Comparison of ENCODE assay signal across 22 cellular contexts in the genomic region with DNA sequence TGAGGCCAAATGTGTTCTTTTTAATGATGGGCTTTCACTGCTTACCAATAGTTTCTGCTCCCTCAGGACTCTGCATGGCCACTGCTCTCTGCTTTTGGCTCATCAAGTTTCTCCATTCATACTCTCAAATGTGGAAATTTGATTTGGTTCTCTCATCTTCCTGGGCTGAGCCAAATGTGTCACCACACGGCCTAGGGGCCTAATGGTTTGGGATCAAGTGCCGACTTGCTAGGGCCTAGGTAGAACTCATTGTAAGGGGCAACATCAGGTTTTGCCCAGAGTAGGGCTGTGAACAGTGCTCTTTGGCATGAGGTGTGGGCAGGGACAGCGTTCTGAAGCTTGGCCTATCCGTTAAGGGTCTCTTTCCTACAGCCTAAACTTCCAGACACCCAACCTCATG. TPM values are rescaled to one million over a fixed set of nuclear protein-coding genes. Genes with fewer than 3 reads are reported as not detected.
DNase-seq lines count a peak whose midpoint lies in the region; ATAC-seq, FAIRE-seq and TF ChIP-seq lines count a peak whose summit lies in the region.
"Had no signal": no experiment of that assay in that cellular context is flagged by ENCODE, and none has a peak within 500 bp of the region (broad histone marks: within the 10 kb centered on the region; RNA-seq: fewer than 3 reads in every experiment).

No MANE protein-coding gene starts in this region.

- H3K4me3 Mint-ChIP-seq in activated naive CD8-positive, alpha-beta T cell treated with anti-CD3 and anti-CD28 coated beads for 36 hours = no peak overlapping the region
- H3K4me3 Mint-ChIP-seq: CD8-positive, alpha-beta T cell had no signal

- H3K27me3 Mint-ChIP-seq in activated naive CD8-positive, alpha-beta T cell treated with anti-CD3 and anti-CD28 coated beads for 36 hours = no peaks in the 10 kb centered on the region

- H3K27ac Mint-ChIP-seq in activated naive CD8-positive, alpha-beta T cell treated with anti-CD3 and anti-CD28 coated beads for 36 hours = no peak overlapping the region
- H3K27ac Mint-ChIP-seq: CD8-positive, alpha-beta T cell had no signal

- H3K36me3 ChIP-seq in DND-41 (ENCODE audit: insufficient read depth, low read length) (no peaks in the 10 kb centered on the region), OCI-LY3 (replicated peaks; ENCODE audit: low read depth, low read length) (no peaks in the 10 kb centered on the region), bronchial epithelial cell (ENCODE audit: control insufficient read depth, insufficient read depth, low read length) (no peaks in the 10 kb centered on the region), keratinocyte (ENCODE audit: control insufficient read depth in 2 of 2, extremely low read depth in 1 of 2, insufficient read depth in 2 of 2, low read length in 2 of 2) (no peaks in the 10 kb centered on the region), left ventricle myocardium inferior (no peaks in the 10 kb centered on the region)

- intact Hi-C loops in left ventricle myocardium inferior (cut with micrococcal nuclease) = no loop called here

- peak overlapping the region; percentile 11; the same call in 1 of the 2 replicates for H2AFZ ChIP-seq in DND-41 (ENCODE audit: low read depth, low read length)
- H2AFZ ChIP-seq in OCI-LY3 (ENCODE audit: low read depth, low read length) = peak overlapping the region; percentile 48
- peak overlapping the region; percentile 60 for H2AFZ ChIP-seq in keratinocyte (ENCODE audit: control insufficient read depth, low read length)

- no peaks in the 10 kb centered on the region for H3K9me3 Mint-ChIP-seq in activated naive CD8-positive, alpha-beta T cell treated with anti-CD3 and anti-CD28 coated beads for 36 hours
- H3K9me3 Mint-ChIP-seq: CD8-positive, alpha-beta T cell had no signal

- ATAC-seq in DND-41 (ENCODE audit: insufficient read depth, low read depth) = no peak
- no peak for ATAC-seq in GM18517 (IDR thresholded peaks at IDR 0.05; ENCODE audit: unreplicated experiment)
- ATAC-seq: CD8-positive, alpha-beta T cell; SK-N-SH treated with all-trans-retinoic acid at 6 μM for 48 hours had no signal

- H3K9ac ChIP-seq in DND-41 (ENCODE audit: low read depth, low read length) = no peak overlapping the region
- peak overlapping the region; percentile 53 for H3K9ac ChIP-seq in OCI-LY3 (ENCODE audit: low read length)
- peak overlapping the region; percentile 1 for H3K9ac ChIP-seq in keratinocyte (ENCODE audit: control insufficient read depth, extremely low read depth, insufficient read depth, low read length)
- H3K9ac ChIP-seq: BLaER1 treated with 17β-estradiol and CSF1 and Interleukin-3, amounts not matched to agents 10 nM and 100 nM had no signal

- H3K27ac ChIP-seq in DND-41 (ENCODE audit: low read length) (no peak overlapping the region), OCI-LY3 (ENCODE audit: low read length) (peak overlapping the region; percentile 80), keratinocyte (ENCODE audit: control insufficient read depth, insufficient read depth, low read length) (peak overlapping the region; percentile 75), left ventricle myocardium inferior (replicated peaks) (no peak overlapping the region)
- H3K27ac ChIP-seq: BLaER1 treated with 17β-estradiol and CSF1 and Interleukin-3, amounts not matched to agents 10 nM and 100 nM had no signal

- H3K27me3 ChIP-seq in DND-41 (ENCODE audit: insufficient read depth, low read length, poor library complexity) (no peaks in the 10 kb centered on the region), OCI-LY3 (ENCODE audit: low read depth, low read length) (no peaks in the 10 kb centered on the region), bronchial epithelial cell (ENCODE audit: control insufficient read depth, insufficient read depth, low read length) (no peaks in the 10 kb centered on the region), keratinocyte (ENCODE audit: control insufficient read depth, extremely low read depth, insufficient read depth, low read length) (no peaks in the 10 kb centered on the region), left ventricle myocardium inferior (ENCODE audit: low read depth) (no peaks in the 10 kb centered on the region)
- H3K27me3 ChIP-seq: BLaER1 treated with 17β-estradiol and CSF1 and Interleukin-3, amounts not matched to agents 10 nM and 100 nM had no signal

- H3K9me1 ChIP-seq in keratinocyte (ENCODE audit: control insufficient read depth, extremely low read depth, insufficient read depth, low read length) = no peaks in the 10 kb centered on the region

- H3K4me2 ChIP-seq in DND-41 (ENCODE audit: insufficient read depth, low read length) (no peak overlapping the region), OCI-LY3 (ENCODE audit: low read length) (peak overlapping the region; percentile 70), keratinocyte (ENCODE audit: control insufficient read depth, extremely low read depth, insufficient read depth, low read depth, low read length) (peak overlapping the region; percentile 55)
- H3K4me2 ChIP-seq: BLaER1 treated with 17β-estradiol and CSF1 and Interleukin-3, amounts not matched to agents 10 nM and 100 nM had no signal

- dilution Hi-C loops in keratinocyte (cut with MboI; ENCODE audit: extremely low pct_ligation_motif_present, low sequenced_read_pairs) = no loop called here

- H3K79me2 ChIP-seq in DND-41 (ENCODE audit: insufficient read depth, low read length) = peaks cover 11% of the 10 kb centered on the region
- peaks cover 12% of the 10 kb centered on the region for H3K79me2 ChIP-seq in OCI-LY3 (ENCODE audit: low read length)
- H3K79me2 ChIP-seq in keratinocyte (ENCODE audit: control insufficient read depth, insufficient read depth, low read length) = peaks cover 11% of the 10 kb centered on the region

- peaks cover 4% of the 10 kb centered on the region for H3K36me3 Mint-ChIP-seq in activated naive CD8-positive, alpha-beta T cell treated with anti-CD3 and anti-CD28 coated beads for 36 hours

- DNase-seq in DND-41 (no peak), bronchial epithelial cell (ENCODE audit: low read depth) (peak; percentile 80), keratinocyte (ENCODE audit: low read depth, low spot score) (no peak), left ventricle myocardium inferior (no peak)
- no peak for DNase-seq in stimulated activated CD4-positive, alpha-beta T cell treated with anti-CD3 and anti-CD28 coated beads, Interleukin-4, amount 100 ng/mL, for 24 hours
- no peak for DNase-seq in activated naive CD8-positive, alpha-beta T cell treated with anti-CD3 and anti-CD28 coated beads for 36 hours
- DNase-seq: Calu3; CD8-positive, alpha-beta T cell; DMS53; KG1; NCI-H1417 treated with DMSO at 0.1 percent for 48 hours; NCI-H187 treated with DMSO at 0.1 percent for 48 hours; NCI-H526; SHP77 treated with DMSO at 0.1 percent for 48 hours had no signal

- H3K9me3 ChIP-seq in DND-41 (ENCODE audit: insufficient read depth, low read length, severe bottlenecking) (no peaks in the 10 kb centered on the region), OCI-LY3 (ENCODE audit: insufficient read depth, low read length) (no peaks in the 10 kb centered on the region), keratinocyte (ENCODE audit: control insufficient read depth, low read depth, low read length) (no peaks in the 10 kb centered on the region), left ventricle myocardium inferior (replicated peaks) (no peaks in the 10 kb centered on the region)
- H3K9me3 ChIP-seq: BLaER1 treated with 17β-estradiol and CSF1 and Interleukin-3, amounts not matched to agents 10 nM and 100 nM had no signal

- H4K20me1 ChIP-seq in DND-41 (ENCODE audit: insufficient read depth, low read length) (no peaks in the 10 kb centered on the region), OCI-LY3 (ENCODE audit: insufficient read depth, low read length) (no peaks in the 10 kb centered on the region), keratinocyte (ENCODE audit: control insufficient read depth, extremely low read depth, insufficient read depth, low read length) (no peaks in the 10 kb centered on the region)
- H4K20me1 ChIP-seq: BLaER1 treated with 17β-estradiol and CSF1 and Interleukin-3, amounts not matched to agents 10 nM and 100 nM had no signal

- FAIRE-seq in bronchial epithelial cell (lab: Jason Lieb, UNC) (no peak), keratinocyte (lab: Jason Lieb, UNC) (peak; percentile 87)
- FAIRE-seq: GM12891, H54, RCC 7860 had no signal

- H3K4me3 ChIP-seq in DND-41 (ENCODE audit: low read depth in 1 of 2, low read length in 2 of 2) (no peak overlapping the region), OCI-LY3 (ENCODE audit: low read length) (peak overlapping the region; percentile 24), bronchial epithelial cell (ENCODE audit: low read depth, low read length) (no peak overlapping the region), keratinocyte (ENCODE audit: control insufficient read depth in 2 of 3, extremely low read depth in 1 of 3, insufficient read depth in 2 of 3, low read depth in 1 of 3, low read length in 3 of 3) (no peak overlapping the region), left ventricle myocardium inferior (no peak overlapping the region)
- H3K4me3 ChIP-seq: BLaER1 treated with 17β-estradiol and CSF1 and Interleukin-3, amounts not matched to agents 10 nM and 100 nM had no signal

- peaks cover 10% of the 10 kb centered on the region for H3K4me1 ChIP-seq in DND-41 (ENCODE audit: insufficient read depth, low read length)
- H3K4me1 ChIP-seq in OCI-LY3 (ENCODE audit: low read length) = peaks cover 71% of the 10 kb centered on the region
- peaks cover 50% of the 10 kb centered on the region for H3K4me1 ChIP-seq in keratinocyte (ENCODE audit: control insufficient read depth, extremely low read depth, insufficient read depth, low read length)
- peaks cover 18% of the 10 kb centered on the region for H3K4me1 ChIP-seq in left ventricle myocardium inferior

- TF ChIP-seq CTCF in DND-41 (IDR thresholded peaks at IDR 0.05; ENCODE audit: borderline replicate concordance, extremely low read depth, low read length, poor library complexity, severe bottlenecking) = no peak
- no peak for TF ChIP-seq CTCF in OCI-LY3 (IDR thresholded peaks at IDR 0.05; ENCODE audit: low read depth, low read length)
- TF ChIP-seq CTCF in bronchial epithelial cell (IDR thresholded peaks at IDR 0.05; ENCODE audit: insufficient read depth, low read length, severe bottlenecking) = no peak
- no peak for TF ChIP-seq CTCF in keratinocyte (optimal IDR thresholded peaks at IDR 0.05 in 1 of 3, IDR thresholded peaks at IDR 0.05 in 1 of 3, conservative IDR thresholded peaks at IDR 0.05 in 1 of 3; ENCODE audit: extremely low read depth in 1 of 3, insufficient read depth in 2 of 3, low read length in 3 of 3)
- no peak for TF ChIP-seq CTCF in left ventricle myocardium inferior (IDR thresholded peaks at IDR 0.05; ENCODE audit: borderline replicate concordance)

- peaks cover 19% of the 10 kb centered on the region for H3K4me1 Mint-ChIP-seq in activated naive CD8-positive, alpha-beta T cell treated with anti-CD3 and anti-CD28 coated beads for 36 hours

RNA-seq across cellular contexts. Expression of gene MRPS10, which starts 3.9 kb away (rescaled TPM):
- total RNA-seq in bronchial epithelial cell (71.6 and 74.5 TPM in 2 replicates), left ventricle myocardium inferior (64.3 TPM)
- 44.9 to 80.1 TPM (median 59.5 TPM) in 3 replicates for polyA plus RNA-seq in keratinocyte
- polyA plus RNA-seq in keratinocyte (2011; ENCODE audit: low read depth) = 21.9 TPM
- polyA plus RNA-seq in keratinocyte (2011; cell fraction: cytosol; rRNA removed) = 44.6 and 83.1 TPM in 2 replicates
- 21.9 and 27.8 TPM in 2 replicates for polyA plus RNA-seq in keratinocyte (2011; cell fraction: nucleus; rRNA removed)
- polyA plus RNA-seq in keratinocyte (2012; ENCODE audit: low replicate concordance) = 29.9 and 53.5 TPM in 2 replicates
- polyA minus RNA-seq in keratinocyte = 5.9 to 32.7 TPM (median 13.5 TPM) in 3 replicates
- 16.1 TPM for polyA minus RNA-seq in keratinocyte (2011; cell fraction: cytosol; rRNA and poly(A)+ RNA removed)
- polyA minus RNA-seq in keratinocyte (2011; cell fraction: nucleus; rRNA and poly(A)+ RNA removed) = 7.9 and 15.9 TPM in 2 replicates
- 10 to 100 TPM; 50.7 to 51.2 TPM for total RNA-seq in activated naive CD8-positive, alpha-beta T cell treated with anti-CD3 and anti-CD28 coated beads for 36 hours

RNA-seq across cellular contexts. Expression of gene GUCA1B, which starts 26.8 kb away (rescaled TPM):
- total RNA-seq in bronchial epithelial cell (1.9 and 2.4 TPM in 2 replicates), left ventricle myocardium inferior (1.1 TPM)
- 0.08 to 0.28 TPM (median 0.17 TPM) in 3 replicates for polyA plus RNA-seq in keratinocyte
- polyA plus RNA-seq in keratinocyte (2011; ENCODE audit: low read depth) = 3.1 TPM
- 0.06 TPM in 2 replicates for polyA plus RNA-seq in keratinocyte (2011; cell fraction: cytosol; rRNA removed)
- 0.64 and 0.87 TPM in 2 replicates for polyA plus RNA-seq in keratinocyte (2011; cell fraction: nucleus; rRNA removed)
- polyA plus RNA-seq in keratinocyte (2012; ENCODE audit: low replicate concordance) = 2.3 TPM in 1 of 2 replicates, not detected in the other
- polyA minus RNA-seq in keratinocyte = 0.38 TPM in 1 of 3 replicates, not detected in the others
- polyA minus RNA-seq in keratinocyte (2011; cell fraction: cytosol; rRNA and poly(A)+ RNA removed) = not detected
- polyA minus RNA-seq in keratinocyte (2011; cell fraction: nucleus; rRNA and poly(A)+ RNA removed) = 0.53 and 1.1 TPM in 2 replicates
- 1 to 10 TPM; 1.3 to 1.4 TPM for total RNA-seq in activated naive CD8-positive, alpha-beta T cell treated with anti-CD3 and anti-CD28 coated beads for 36 hours

RNA-seq across cellular contexts. Expression of gene GUCA1A, which starts 48.4 kb away (rescaled TPM):
- not detected in 2 replicates for total RNA-seq in bronchial epithelial cell
- not detected in 3 replicates for polyA plus RNA-seq in keratinocyte
- not detected for polyA plus RNA-seq in keratinocyte (2011; ENCODE audit: low read depth)
- not detected in 2 replicates for polyA plus RNA-seq in keratinocyte (2011; cell fraction: cytosol; rRNA removed)
- polyA plus RNA-seq in keratinocyte (2011; cell fraction: nucleus; rRNA removed) = not detected in 2 replicates
- 0.13 TPM in 1 of 2 replicates, not detected in the other for polyA plus RNA-seq in keratinocyte (2012; ENCODE audit: low replicate concordance)
- not detected in 3 replicates for polyA minus RNA-seq in keratinocyte
- polyA minus RNA-seq in keratinocyte (2011; cell fraction: cytosol; rRNA and poly(A)+ RNA removed) = not detected
- not detected in 2 replicates for polyA minus RNA-seq in keratinocyte (2011; cell fraction: nucleus; rRNA and poly(A)+ RNA removed)
- total RNA-seq in left ventricle myocardium inferior = not detected
- total RNA-seq in activated naive CD8-positive, alpha-beta T cell treated with anti-CD3 and anti-CD28 coated beads for 36 hours = under 1 TPM in 1 of 2 experiments, not detected in 1; 0.14 TPM
- total RNA-seq: Calu3; CD8-positive, alpha-beta T cell; M059J had no signal

Comparison
In these comparisons a context has a peak if more than half of its experiments do, and no peak if none do; other contexts are left out.
1. H3K27ac ChIP-seq: peak in OCI-LY3 (single experiment) and keratinocyte (single experiment); none in DND-41 (single experiment) and left ventricle myocardium inferior (single experiment).
2. Peak in every context shown above with its lines, with median percentiles within 50 percentile points of each other: H2AFZ ChIP-seq.